Comparison of ENCODE assay signal across 1 cellular context in genomic region chr19:12956446-12957388, GRCh38.
TF ChIP-seq lines count a peak whose summit lies in the region.

Gene GADD45GIP1 (minus strand): TSS chr19:12957223. CDS start chr19:12957212, 11 bp downstream.

TF ChIP-seq in K562, 482 proteins besides CTCF, POLR2A, EP300 and RAD21 (continued from another document):
- TF ChIP-seq MYNN (IDR thresholded peaks at IDR 0.05): no peak
- no peak for TF ChIP-seq MYNN (CRISPR knock-in tag; IDR thresholded peaks at IDR 0.05)
- TF ChIP-seq SIN3B (IDR thresholded peaks at IDR 0.05; ENCODE audit: low read depth): peak; percentile 96
- TF ChIP-seq ATF4 (CRISPR knock-in tag; IDR thresholded peaks at IDR 0.05): no peak
- TF ChIP-seq KDM2B (CRISPR knock-in tag; IDR thresholded peaks at IDR 0.05): no peak
- no peak for TF ChIP-seq ZNF324 (CRISPR knock-in tag; IDR thresholded peaks at IDR 0.05)
- TF ChIP-seq ZBTB1 (CRISPR knock-in tag; IDR thresholded peaks at IDR 0.05; ENCODE audit: borderline replicate concordance, low read depth): no peak
- TF ChIP-seq NCOA6 (IDR thresholded peaks at IDR 0.05): no peak
- TF ChIP-seq ZKSCAN1 (IDR thresholded peaks at IDR 0.05; ENCODE audit: low read depth, low read length): 0 out of 2 replicates have a peak, but pooled peaks have one; percentile 63
- peak; percentile 35 for TF ChIP-seq NEUROD1 (IDR thresholded peaks at IDR 0.05; ENCODE audit: borderline replicate concordance, low read depth, low read length, partially characterized antibody)
- TF ChIP-seq HEY1 (CRISPR knock-in tag; IDR thresholded peaks at IDR 0.05; ENCODE audit: borderline replicate concordance): no peak
- no peak for TF ChIP-seq ZNF445 (CRISPR knock-in tag; IDR thresholded peaks at IDR 0.05; ENCODE audit: low read depth)
- TF ChIP-seq GATA2 (CRISPR knock-in tag; IDR thresholded peaks at IDR 0.05): no peak
- TF ChIP-seq LCOR (CRISPR knock-in tag; IDR thresholded peaks at IDR 0.05): no peak
- TF ChIP-seq DDX20 (tag; IDR thresholded peaks at IDR 0.05; ENCODE audit: low read depth): no peak
- no peak for TF ChIP-seq HDAC6 (IDR thresholded peaks at IDR 0.05; ENCODE audit: low read depth, low read length)
- TF ChIP-seq SMARCA5 (IDR thresholded peaks at IDR 0.05): no peak; the same call in 1 of the 2 replicates
- no peak for TF ChIP-seq NCOR1 (IDR thresholded peaks at IDR 0.05)
- TF ChIP-seq NFIX (CRISPR knock-in tag; IDR thresholded peaks at IDR 0.05; ENCODE audit: low read depth): no peak
- no peak for TF ChIP-seq MTF1 (CRISPR knock-in tag; IDR thresholded peaks at IDR 0.05; ENCODE audit: borderline replicate concordance)
- no peak for TF ChIP-seq THRB (CRISPR knock-in tag; conservative IDR thresholded peaks at IDR 0.05)
- TF ChIP-seq RBM22 (IDR thresholded peaks at IDR 0.05; ENCODE audit: low read depth, low read length, poor library complexity, severe bottlenecking): peak; percentile 79
- no peak; the same call in none of the 2 replicates for TF ChIP-seq SMAD4 (CRISPR knock-in tag; conservative IDR thresholded peaks at IDR 0.05)
- no peak for TF ChIP-seq RHOXF2B (CRISPR knock-in tag; conservative IDR thresholded peaks at IDR 0.05)
- no peak for TF ChIP-seq RBM15 (IDR thresholded peaks at IDR 0.05; ENCODE audit: insufficient read depth, low read length)
- peak; percentile 73 for TF ChIP-seq CXXC5 (CRISPR knock-in tag; IDR thresholded peaks at IDR 0.05)
- TF ChIP-seq NR1H2 (CRISPR knock-in tag; IDR thresholded peaks at IDR 0.05): no peak
- no peak for TF ChIP-seq ETS2 (tag; IDR thresholded peaks at IDR 0.05; ENCODE audit: borderline replicate concordance, poor library complexity, severe bottlenecking)
- TF ChIP-seq RFX1 (IDR thresholded peaks at IDR 0.05): no peak
- peak; percentile 72 for TF ChIP-seq ZNF592 (IDR thresholded peaks at IDR 0.05)
- TF ChIP-seq ZNF785 (CRISPR knock-in tag; IDR thresholded peaks at IDR 0.05): no peak
- no peak for TF ChIP-seq ZNF274 (IDR thresholded peaks at IDR 0.05; ENCODE audit: borderline replicate concordance, low read depth, low read length)
- TF ChIP-seq ZNF436 (CRISPR knock-in tag; IDR thresholded peaks at IDR 0.05): no peak
- TF ChIP-seq ESRRA (IDR thresholded peaks at IDR 0.05; ENCODE audit: borderline replicate concordance, low read depth): no peak
